ENCODE assay signal across 8 cellular contexts in genomic region chr17:41678907-41679739, GRCh38. TPM values are rescaled to one million over a fixed set of nuclear protein-coding genes. Genes with fewer than 3 reads are reported as not detected.
DNase-seq lines count a peak whose midpoint lies in the region; ATAC-seq and TF ChIP-seq lines count a peak whose summit lies in the region.

No MANE protein-coding gene starts in this region.

- peaks cover 58% of the 10 kb centered on the region for H3K4me1 Mint-ChIP-seq in CD14-positive monocyte

- no peaks in the 10 kb centered on the region for H3K27me3 ChIP-seq in esophagus squamous epithelium

- H3K9me3 Mint-ChIP-seq in CD14-positive monocyte, result peaks cover 0 to 3% (median 0%) of the 10 kb centered on the region in 7 donors

- 12 to 16% methylated on average over 6 of the region's 6 CpGs for WGBS in esophagus squamous epithelium, 2 donors

- no peaks in the 10 kb centered on the region for H3K9me3 ChIP-seq in esophagus squamous epithelium

- H3K36me3 Mint-ChIP-seq in CD14-positive monocyte, result peaks cover 0 to 2% of the 10 kb centered on the region in 2 donors

- H3K4me3 ChIP-seq in Jurkat, Clone E6-1 (ENCODE audit: low read length), result peak overlapping the region; percentile 40
- peak overlapping the region; percentile 3 to 60 (median 26) for H3K4me3 ChIP-seq in esophagus squamous epithelium
- no peak overlapping the region for H3K4me3 ChIP-seq in retinal pigment epithelial cell (ENCODE audit: low read length)

- peak; percentile 62 for ATAC-seq in GM19452 (IDR thresholded peaks at IDR 0.05; ENCODE audit: unreplicated experiment)

- DNase-seq in CD14-positive monocyte (ENCODE audit: low spot score) (peak; percentile 78), esophagus squamous epithelium (lab: John Stamatoyannopoulos, UW) (no peak), retinal pigment epithelial cell (ENCODE audit: low read depth) (no peak), GM19238 (ENCODE audit: insufficient read length, low spot score) (no peak), NCI-H1105 (lab: John Stamatoyannopoulos, UW) (no peak)
- DNase-seq in Jurkat, Clone E6-1 (ENCODE audit: low read depth, low spot score), result peak; percentile 89
- peak; percentile 34 for DNase-seq in activated CD4-positive, alpha-beta T cell treated with anti-CD3 and anti-CD28 coated beads, Interleukin-2, amount 50 U/mL, for 1 hour

- no peaks in the 10 kb centered on the region for H3K36me3 ChIP-seq in esophagus squamous epithelium

- peaks cover 0 to 39% (median 16%) of the 10 kb centered on the region in 3 donors for H3K4me1 ChIP-seq in esophagus squamous epithelium

- H3K27ac ChIP-seq in esophagus squamous epithelium, result peak overlapping the region; percentile 73 to 93 (median 82)

- peaks cover 0 to 3% (median 0%) of the 10 kb centered on the region in 3 donors for H3K27me3 Mint-ChIP-seq in CD14-positive monocyte (ENCODE audit: low read depth in 3 of 3)

- TF ChIP-seq POLR2A in esophagus squamous epithelium (IDR thresholded peaks at IDR 0.05), result no peak

- TF ChIP-seq CTCF in CD14-positive monocyte (IDR thresholded peaks at IDR 0.05), result peak; percentile 42
- TF ChIP-seq CTCF in esophagus squamous epithelium (IDR thresholded peaks at IDR 0.05), result peak in 2 of 6 experiments; percentile 13 to 24
- peak; percentile 26 for TF ChIP-seq CTCF in retinal pigment epithelial cell (conservative IDR thresholded peaks at IDR 0.05; ENCODE audit: low read depth, low read length)

- intact Hi-C loops in CD14-positive monocyte (cut with micrococcal nuclease) (loop anchor here in 1 of 2 donors (5.0 kb wide), 1 partner anchor 182 kb away; no protein-coding TSS in a partner anchor), esophagus squamous epithelium (cut with DNase I) (no loop called here)

- peak overlapping the region; percentile 81 to 93 for H3K4me3 Mint-ChIP-seq in CD14-positive monocyte

- H3K27ac Mint-ChIP-seq in CD14-positive monocyte, result peak overlapping the region; percentile 98 to 99 (median 99)

RNA-seq across cellular contexts. Expression of gene EIF1, which starts 9.6 kb away (rescaled TPM):
- 1,000 to 10,000 TPM; 1,176 to 1,536 TPM for polyA plus RNA-seq in CD14-positive monocyte
- polyA plus RNA-seq in Jurkat, Clone E6-1 (2012; ENCODE audit: insufficient read depth, insufficient read length), result 676 TPM
- 100 to 1,000 TPM in 3 of 4 donors, 10 to 100 TPM in 1; 96.5 to 311 (median 223) TPM for total RNA-seq in esophagus squamous epithelium

RNA-seq across cellular contexts. Expression of gene GAST, which starts 33.0 kb away (rescaled TPM):
- polyA plus RNA-seq in CD14-positive monocyte, result not detected
- polyA plus RNA-seq in Jurkat, Clone E6-1 (2012; ENCODE audit: insufficient read depth, insufficient read length), result not detected
- not detected for total RNA-seq in esophagus squamous epithelium

RNA-seq across cellular contexts. Expression of gene KRT17, which starts 54.7 kb away (rescaled TPM):
- polyA plus RNA-seq in CD14-positive monocyte, result not detected
- not detected for polyA plus RNA-seq in Jurkat, Clone E6-1 (2012; ENCODE audit: insufficient read depth, insufficient read length)
- total RNA-seq in esophagus squamous epithelium, result 1,000 to 10,000 TPM in 1 of 4 donors, 10 to 100 TPM in 3; 45.8 to 2,552 (median 75.7) TPM

RNA-seq across cellular contexts. Expression of gene HAP1, which starts 55.3 kb away (rescaled TPM):
- polyA plus RNA-seq in CD14-positive monocyte, result not detected
- not detected for polyA plus RNA-seq in Jurkat, Clone E6-1 (2012; ENCODE audit: insufficient read depth, insufficient read length)
- under 1 TPM; 0.34 to 0.94 (median 0.53) TPM for total RNA-seq in esophagus squamous epithelium

Comparison
In these comparisons a context has a peak if more than half of its experiments do, and no peak if none do; other contexts are left out.
1. DNase-seq: peak in CD14-positive monocyte (single experiment), Jurkat, Clone E6-1 (single experiment) and activated CD4-positive, alpha-beta T cell treated with anti-CD3 and anti-CD28 coated beads, Interleukin-2, amount 50 U/mL, for 1 hour (single experiment); none in esophagus squamous epithelium (single experiment), retinal pigment epithelial cell (single experiment), GM19238 (single experiment) and NCI-H1105 (single experiment).